23 cellular contexts compared by ENCODE assay signal in genomic region chr10:129323877-129324276, GRCh38.
"Had no signal": no experiment of that assay in that cellular context is flagged by ENCODE, and none has a peak within 500 bp of the region (broad histone marks: within the 10 kb centered on the region; RNA-seq: fewer than 3 reads in every experiment).

No MANE protein-coding gene starts in this region.

- H3K27ac ChIP-seq: breast epithelium, PC-9 had no signal

- ATAC-seq: activated CD8-positive, alpha-beta memory T cell treated with anti-CD3 and anti-CD28 coated beads, Interleukin-2, amount 10 ng/mL, durations not matched to agents 7 days and 5 days; T-helper 17 cell had no signal

- H2AFZ ChIP-seq: PC-9 had no signal

- H3K4me3 ChIP-seq: PC-9 had no signal

- H3K27me3 ChIP-seq: breast epithelium had no signal

- H3K36me3 ChIP-seq: breast epithelium had no signal

- H3K4me2 ChIP-seq: PC-9 had no signal

- DNase-seq: activated B cell treated with CpG ODN at 0.5 μM for 24 hours; activated CD4-positive, alpha-beta T cell treated with anti-CD3 and anti-CD28 coated beads for 1 hour; activated CD4-positive, alpha-beta T cell treated with anti-CD3 and anti-CD28 coated beads, Interleukin-2, amount 10 ng/mL, durations not matched to agents 24 days and 14 days; activated CD4-positive, alpha-beta T cell treated with anti-CD3 and anti-CD28 coated beads, Interleukin-2, amount 50 U/mL, for 48 hours; activated CD8-positive, alpha-beta memory T cell treated with anti-CD3 and anti-CD28 coated beads, Interleukin-2, amount 10 ng/mL, durations not matched to agents 7 days and 5 days; activated effector memory CD4-positive, alpha-beta T cell treated with Interleukin-2 at 50 U/mL for 16 hours; activated naive CD4-positive, alpha-beta T cell; activated T-cell treated with anti-CD3 and anti-CD28 coated beads, Interleukin-2, amount 50 U/mL, for 24 hours; aorta; caudate nucleus; MM.1S; NCI-H1105; NCI-H1436 treated with DMSO at 0.1 percent for 48 hours; NCI-H187 treated with DMSO at 0.1 percent for 48 hours; NCI-H2081 treated with DMSO at 0.1 percent for 48 hours; NCI-H446 treated with DMSO at 0.1 percent for 48 hours; NCI-H524 treated with DMSO at 0.1 percent for 48 hours; NCI-H748 treated with DMSO at 0.1 percent for 48 hours; PC-9; SIG-M5; T-helper 17 cell; T-helper 9 cell had no signal

- H3K4me1 ChIP-seq: breast epithelium had no signal
